1 cellular context compared by ENCODE assay signal in genomic region chr20:38290829-38291581, GRCh38.
TF ChIP-seq lines count a peak whose summit lies in the region.

No MANE protein-coding gene starts in this region.

TF ChIP-seq in HepG2, 621 proteins besides CTCF, POLR2A, EP300 and RAD21 (continued from another document and continues in another):
- TF ChIP-seq ZSCAN29 (CRISPR knock-in tag; conservative IDR thresholded peaks at IDR 0.05) (no peak), SMAD9 (CRISPR knock-in tag; IDR thresholded peaks at IDR 0.05) (no peak), ZFP37 (CRISPR knock-in tag; IDR thresholded peaks at IDR 0.05; ENCODE audit: borderline replicate concordance) (no peak), ZNF580 (CRISPR knock-in tag; IDR thresholded peaks at IDR 0.05; ENCODE audit: borderline replicate concordance, low read depth) (0 out of 2 replicates have a peak, but pooled peaks have one; percentile 66), CC2D1A (CRISPR knock-in tag; IDR thresholded peaks at IDR 0.05) (no peak), RNF219 (CRISPR knock-in tag; IDR thresholded peaks at IDR 0.05) (no peak), ATF1 (CRISPR knock-in tag; IDR thresholded peaks at IDR 0.05) (no peak), DMAP1 (CRISPR knock-in tag; IDR thresholded peaks at IDR 0.05) (no peak), ZBTB4 (CRISPR knock-in tag; IDR thresholded peaks at IDR 0.05; ENCODE audit: borderline replicate concordance) (0 out of 2 replicates have a peak, but pooled peaks have one; percentile 56), ZBTB42 (CRISPR knock-in tag; IDR thresholded peaks at IDR 0.05) (no peak), PHF5A (CRISPR knock-in tag; IDR thresholded peaks at IDR 0.05; ENCODE audit: low read depth, unreplicated experiment) (peak; percentile 38), PHF21A (CRISPR knock-in tag; IDR thresholded peaks at IDR 0.05) (0 out of 2 replicates have a peak, but pooled peaks have one; percentile 43), ZBTB37 (CRISPR knock-in tag; IDR thresholded peaks at IDR 0.05) (no peak), ZNF792 (CRISPR knock-in tag; IDR thresholded peaks at IDR 0.05) (no peak), NR2F2 (IDR thresholded peaks at IDR 0.05; ENCODE audit: borderline replicate concordance, low read depth) (no peak), ZGPAT (CRISPR knock-in tag; IDR thresholded peaks at IDR 0.05) (peak; percentile 60; the same call in 1 of the 2 replicates), NFYC (CRISPR knock-in tag; IDR thresholded peaks at IDR 0.05) (no peak), PAXIP1 (CRISPR knock-in tag; conservative IDR thresholded peaks at IDR 0.05) (0 out of 2 replicates have a peak, but pooled peaks have one; percentile 33), ERF (CRISPR knock-in tag; IDR thresholded peaks at IDR 0.05) (0 out of 2 replicates have a peak, but pooled peaks have one; percentile 56), SP4 (CRISPR knock-in tag; IDR thresholded peaks at IDR 0.05) (peak; percentile 55; the same call in 1 of the 2 replicates), NCOR1 (IDR thresholded peaks at IDR 0.05; ENCODE audit: borderline replicate concordance, low read length) (no peak), ZFY (CRISPR knock-in tag; IDR thresholded peaks at IDR 0.05) (no peak), BORCS8-MEF2B (CRISPR knock-in tag; IDR thresholded peaks at IDR 0.05) (0 out of 2 replicates have a peak, but pooled peaks have one; percentile 46), RBM22 (optimal IDR thresholded peaks at IDR 0.05; ENCODE audit: low read length) (no peak), ADNP (CRISPR knock-in tag; IDR thresholded peaks at IDR 0.05) (peak; percentile 87), TCF7L2 (IDR thresholded peaks at IDR 0.05; ENCODE audit: low read depth, low read length) (no peak), FOXJ3 (CRISPR knock-in tag; IDR thresholded peaks at IDR 0.05; ENCODE audit: borderline replicate concordance) (no peak), ZFAT (CRISPR knock-in tag; conservative IDR thresholded peaks at IDR 0.05) (no peak), NFYB (CRISPR knock-in tag; IDR thresholded peaks at IDR 0.05) (no peak), FOXC1 (CRISPR knock-in tag; IDR thresholded peaks at IDR 0.05; ENCODE audit: borderline replicate concordance) (no peak), ZNF646 (CRISPR knock-in tag; IDR thresholded peaks at IDR 0.05) (peak; percentile 64; the same call in 1 of the 2 replicates), ZKSCAN8 (CRISPR knock-in tag; IDR thresholded peaks at IDR 0.05; ENCODE audit: borderline replicate concordance) (0 out of 2 replicates have a peak, but pooled peaks have one; percentile 35), PATZ1 (CRISPR knock-in tag; IDR thresholded peaks at IDR 0.05) (peak; percentile 47; the same call in 1 of the 2 replicates), SSRP1 (CRISPR knock-in tag; IDR thresholded peaks at IDR 0.05) (no peak), KLF9 (CRISPR knock-in tag; IDR thresholded peaks at IDR 0.05; ENCODE audit: low read depth) (no peak), AHR (CRISPR knock-in tag; IDR thresholded peaks at IDR 0.05) (0 out of 2 replicates have a peak, but pooled peaks have one; percentile 57), ZNF556 (CRISPR knock-in tag; IDR thresholded peaks at IDR 0.05; ENCODE audit: borderline replicate concordance) (no peak)
